ENCODE assay signal across 1 cellular context in genomic region chr20:13800728-13801134, GRCh38.
A peak's percentile ranks its signal among the peaks of the same experiment; 100 is the strongest.
TF ChIP-seq lines count a peak whose summit lies in the region.

No MANE protein-coding gene starts in this region.

TF ChIP-seq in HepG2, 621 proteins besides CTCF, POLR2A, EP300 and RAD21 (continued from another document and continues in another):
- TF ChIP-seq, protein P1, sequence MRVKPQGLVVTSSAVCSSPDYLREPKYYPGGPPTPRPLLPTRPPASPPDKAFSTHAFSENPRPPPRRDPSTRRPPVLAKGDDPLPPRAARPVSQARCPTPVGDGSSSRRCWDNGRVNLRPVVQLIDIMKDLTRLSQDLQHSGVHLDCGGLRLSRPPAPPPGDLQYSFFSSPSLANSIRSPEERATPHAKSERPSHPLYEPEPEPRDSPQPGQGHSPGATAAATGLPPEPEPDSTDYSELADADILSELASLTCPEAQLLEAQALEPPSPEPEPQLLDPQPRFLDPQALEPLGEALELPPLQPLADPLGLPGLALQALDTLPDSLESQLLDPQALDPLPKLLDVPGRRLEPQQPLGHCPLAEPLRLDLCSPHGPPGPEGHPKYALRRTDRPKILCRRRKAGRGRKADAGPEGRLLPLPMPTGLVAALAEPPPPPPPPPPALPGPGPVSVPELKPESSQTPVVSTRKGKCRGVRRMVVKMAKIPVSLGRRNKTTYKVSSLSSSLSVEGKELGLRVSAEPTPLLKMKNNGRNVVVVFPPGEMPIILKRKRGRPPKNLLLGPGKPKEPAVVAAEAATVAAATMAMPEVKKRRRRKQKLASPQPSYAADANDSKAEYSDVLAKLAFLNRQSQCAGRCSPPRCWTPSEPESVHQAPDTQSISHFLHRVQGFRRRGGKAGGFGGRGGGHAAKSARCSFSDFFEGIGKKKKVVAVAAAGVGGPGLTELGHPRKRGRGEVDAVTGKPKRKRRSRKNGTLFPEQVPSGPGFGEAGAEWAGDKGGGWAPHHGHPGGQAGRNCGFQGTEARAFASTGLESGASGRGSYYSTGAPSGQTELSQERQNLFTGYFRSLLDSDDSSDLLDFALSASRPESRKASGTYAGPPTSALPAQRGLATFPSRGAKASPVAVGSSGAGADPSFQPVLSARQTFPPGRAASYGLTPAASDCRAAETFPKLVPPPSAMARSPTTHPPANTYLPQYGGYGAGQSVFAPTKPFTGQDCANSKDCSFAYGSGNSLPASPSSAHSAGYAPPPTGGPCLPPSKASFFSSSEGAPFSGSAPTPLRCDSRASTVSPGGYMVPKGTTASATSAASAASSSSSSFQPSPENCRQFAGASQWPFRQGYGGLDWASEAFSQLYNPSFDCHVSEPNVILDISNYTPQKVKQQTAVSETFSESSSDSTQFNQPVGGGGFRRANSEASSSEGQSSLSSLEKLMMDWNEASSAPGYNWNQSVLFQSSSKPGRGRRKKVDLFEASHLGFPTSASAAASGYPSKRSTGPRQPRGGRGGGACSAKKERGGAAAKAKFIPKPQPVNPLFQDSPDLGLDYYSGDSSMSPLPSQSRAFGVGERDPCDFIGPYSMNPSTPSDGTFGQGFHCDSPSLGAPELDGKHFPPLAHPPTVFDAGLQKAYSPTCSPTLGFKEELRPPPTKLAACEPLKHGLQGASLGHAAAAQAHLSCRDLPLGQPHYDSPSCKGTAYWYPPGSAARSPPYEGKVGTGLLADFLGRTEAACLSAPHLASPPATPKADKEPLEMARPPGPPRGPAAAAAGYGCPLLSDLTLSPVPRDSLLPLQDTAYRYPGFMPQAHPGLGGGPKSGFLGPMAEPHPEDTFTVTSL (CRISPR knock-in tag; IDR thresholded peaks at IDR 0.05; ENCODE audit: borderline replicate concordance), result no peak
- TF ChIP-seq ZNF234 (CRISPR knock-in tag; conservative IDR thresholded peaks at IDR 0.05) (no peak), SAP130 (CRISPR knock-in tag; IDR thresholded peaks at IDR 0.05; ENCODE audit: low read depth) (peak; percentile 73), ZBTB33 (CRISPR knock-in tag; IDR thresholded peaks at IDR 0.05) (0 out of 2 replicates have a peak, but pooled peaks have one; percentile 20), TERF1 (CRISPR knock-in tag; IDR thresholded peaks at IDR 0.05) (no peak), ZNF431 (CRISPR knock-in tag; IDR thresholded peaks at IDR 0.05; ENCODE audit: borderline replicate concordance, low read depth) (peak; percentile 72; the same call in 1 of the 2 replicates), ZNF644 (CRISPR knock-in tag; IDR thresholded peaks at IDR 0.05; ENCODE audit: low read depth) (peak; percentile 89), ZNF124 (CRISPR knock-in tag; IDR thresholded peaks at IDR 0.05) (0 out of 2 replicates have a peak, but pooled peaks have one; percentile 43), FOXO1 (CRISPR knock-in tag; IDR thresholded peaks at IDR 0.05) (peak; percentile 66; the same call in 1 of the 2 replicates), ASH2L (IDR thresholded peaks at IDR 0.05; ENCODE audit: insufficient read length, low read depth, low read length) (peak; percentile 32), MATR3 (CRISPR knock-in tag; IDR thresholded peaks at IDR 0.05) (no peak), ZNF350 (CRISPR knock-in tag; IDR thresholded peaks at IDR 0.05; ENCODE audit: borderline replicate concordance, low read depth) (peak; percentile 38; the same call in 1 of the 2 replicates), DNMT1 (CRISPR knock-in tag; IDR thresholded peaks at IDR 0.05) (peak; percentile 65; the same call in 1 of the 2 replicates), MXD4 (CRISPR knock-in tag; IDR thresholded peaks at IDR 0.05) (peak; percentile 40; the same call in 1 of the 2 replicates), E2F5 (CRISPR knock-in tag; conservative IDR thresholded peaks at IDR 0.05) (no peak), ZNF274 (CRISPR knock-in tag; IDR thresholded peaks at IDR 0.05) (peak; percentile 64; the same call in 1 of the 2 replicates), SUZ12 (IDR thresholded peaks at IDR 0.05; ENCODE audit: low read depth, low read length) (no peak), HMGA1 (CRISPR knock-in tag; conservative IDR thresholded peaks at IDR 0.05) (no peak), CC2D1A (CRISPR knock-in tag; IDR thresholded peaks at IDR 0.05) (no peak), ZNF263 (CRISPR knock-in tag; IDR thresholded peaks at IDR 0.05) (peak; percentile 57), GPN1 (CRISPR knock-in tag; IDR thresholded peaks at IDR 0.05; ENCODE audit: borderline replicate concordance) (no peak), CENPT (CRISPR knock-in tag; IDR thresholded peaks at IDR 0.05; ENCODE audit: low read depth) (no peak), ZNF841 (CRISPR knock-in tag; IDR thresholded peaks at IDR 0.05; ENCODE audit: borderline replicate concordance) (no peak), MIER2 (CRISPR knock-in tag; IDR thresholded peaks at IDR 0.05) (0 out of 2 replicates have a peak, but pooled peaks have one; percentile 63), FOXP4 (CRISPR knock-in tag; IDR thresholded peaks at IDR 0.05) (peak; percentile 45; the same call in 1 of the 2 replicates), STAT5B (CRISPR knock-in tag; IDR thresholded peaks at IDR 0.05) (0 out of 2 replicates have a peak, but pooled peaks have one; percentile 73), HNF1B (CRISPR knock-in tag; IDR thresholded peaks at IDR 0.05) (peak; percentile 59; the same call in 1 of the 2 replicates), ZBTB39 (CRISPR knock-in tag; IDR thresholded peaks at IDR 0.05) (no peak), NFKBIZ (CRISPR knock-in tag; IDR thresholded peaks at IDR 0.05) (0 out of 2 replicates have a peak, but pooled peaks have one; percentile 23), ETV5 (CRISPR knock-in tag; IDR thresholded peaks at IDR 0.05; ENCODE audit: borderline replicate concordance) (0 out of 2 replicates have a peak, but pooled peaks have one; percentile 33), ZSCAN31 (CRISPR knock-in tag; IDR thresholded peaks at IDR 0.05; ENCODE audit: low read depth) (0 out of 2 replicates have a peak, but pooled peaks have one; percentile 60), SOX13 (IDR thresholded peaks at IDR 0.05) (no peak), SOX13 (CRISPR knock-in tag; conservative IDR thresholded peaks at IDR 0.05 in 1 of 2, IDR thresholded peaks at IDR 0.05 in 1 of 2) (peak in 1 of 2 experiments; percentile 22; a peak in 1 of 4 replicates), RFXAP (CRISPR knock-in tag; IDR thresholded peaks at IDR 0.05; ENCODE audit: borderline replicate concordance) (no peak; the same call in 1 of the 2 replicates)
- TF ChIP-seq, protein P2, sequence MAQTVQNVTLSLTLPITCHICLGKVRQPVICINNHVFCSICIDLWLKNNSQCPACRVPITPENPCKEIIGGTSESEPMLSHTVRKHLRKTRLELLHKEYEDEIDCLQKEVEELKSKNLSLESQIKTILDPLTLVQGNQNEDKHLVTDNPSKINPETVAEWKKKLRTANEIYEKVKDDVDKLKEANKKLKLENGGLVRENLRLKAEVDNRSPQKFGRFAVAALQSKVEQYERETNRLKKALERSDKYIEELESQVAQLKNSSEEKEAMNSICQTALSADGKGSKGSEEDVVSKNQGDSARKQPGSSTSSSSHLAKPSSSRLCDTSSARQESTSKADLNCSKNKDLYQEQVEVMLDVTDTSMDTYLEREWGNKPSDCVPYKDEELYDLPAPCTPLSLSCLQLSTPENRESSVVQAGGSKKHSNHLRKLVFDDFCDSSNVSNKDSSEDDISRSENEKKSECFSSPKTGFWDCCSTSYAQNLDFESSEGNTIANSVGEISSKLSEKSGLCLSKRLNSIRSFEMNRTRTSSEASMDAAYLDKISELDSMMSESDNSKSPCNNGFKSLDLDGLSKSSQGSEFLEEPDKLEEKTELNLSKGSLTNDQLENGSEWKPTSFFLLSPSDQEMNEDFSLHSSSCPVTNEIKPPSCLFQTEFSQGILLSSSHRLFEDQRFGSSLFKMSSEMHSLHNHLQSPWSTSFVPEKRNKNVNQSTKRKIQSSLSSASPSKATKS (CRISPR knock-in tag; IDR thresholded peaks at IDR 0.05), result no peak
- TF ChIP-seq, protein P3, sequence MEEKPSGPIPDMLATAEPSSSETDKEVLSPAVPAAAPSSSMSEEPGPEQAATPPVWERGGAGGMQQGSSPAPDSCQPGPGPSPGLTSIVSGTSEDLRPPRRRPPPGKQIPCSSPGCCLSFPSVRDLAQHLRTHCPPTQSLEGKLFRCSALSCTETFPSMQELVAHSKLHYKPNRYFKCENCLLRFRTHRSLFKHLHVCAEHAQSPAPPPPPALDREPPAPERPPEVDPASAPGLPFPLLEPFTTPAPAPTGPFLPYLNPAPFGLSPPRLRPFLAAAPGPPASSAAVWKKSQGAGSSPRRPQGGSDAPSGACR (CRISPR knock-in tag; IDR thresholded peaks at IDR 0.05), result peak; percentile 80; the same call in 1 of the 2 replicates
